ENCODE assay signal across 8 cellular contexts in genomic region chr22:41302016-41302767, GRCh38. TPM values are rescaled to one million over a fixed set of nuclear protein-coding genes. Genes with fewer than 3 reads are reported as not detected.
DNase-seq lines count a peak whose midpoint lies in the region; ATAC-seq and TF ChIP-seq lines count a peak whose summit lies in the region.

No MANE protein-coding gene starts in this region.

- peak; percentile 45 for DNase-seq in A673 (ENCODE audit: low spot score)
- peak; percentile 61 for DNase-seq in activated T-cell treated with anti-CD3 and anti-CD28 coated beads, Interleukin-2, amount 50 U/mL, for 24 hours
- DNase-seq in foreskin fibroblast = peak in 1 of 2 donors; percentile 29
- peak; percentile 86 for DNase-seq in osteoblast (ENCODE audit: insufficient read length, low spot score, missing footprints)
- no peak for DNase-seq in T1000 (lab: John Stamatoyannopoulos, UW)
- no peak for DNase-seq in kidney tubule cell (ENCODE audit: low spot score)

- H3K79me2 ChIP-seq in osteoblast (ENCODE audit: insufficient read depth, low read length) = peaks cover 66% of the 10 kb centered on the region

- intact Hi-C loops in A673 (cut with micrococcal nuclease; ENCODE audit: unreplicated experiment) = no loop called here

- H3K9me3 ChIP-seq in A673 (ENCODE audit: low read depth, low read length, poor library complexity, severe bottlenecking) (no peaks in the 10 kb centered on the region), osteoblast (ENCODE audit: low read depth, low read length) (no peaks in the 10 kb centered on the region)

- ATAC-seq in GM21723 (IDR thresholded peaks at IDR 0.05; ENCODE audit: unreplicated experiment) (peak; percentile 24), GM19452 (IDR thresholded peaks at IDR 0.05; ENCODE audit: unreplicated experiment) (no peak)

- no peaks in the 10 kb centered on the region for H3K27me3 Mint-ChIP-seq in activated T-cell treated with anti-CD3 and anti-CD28 coated beads, Interleukin-2, amount 50 U/mL, for 24 hours

- H3K4me2 ChIP-seq in osteoblast (ENCODE audit: insufficient read depth, low read length) = peak overlapping the region; percentile 89

- H3K36me3 Mint-ChIP-seq in activated T-cell treated with anti-CD3 and anti-CD28 coated beads, Interleukin-2, amount 50 U/mL, for 24 hours (ENCODE audit: low read depth) = peaks cover 22% of the 10 kb centered on the region

- H3K4me1 ChIP-seq in A673 (ENCODE audit: insufficient read depth, low read length, poor library complexity, severe bottlenecking) (peaks cover 20% of the 10 kb centered on the region), osteoblast (ENCODE audit: insufficient read depth, low read length) (peaks cover 30% of the 10 kb centered on the region)

- CTCF ChIA-PET in A673 (lab: Charles Lee) = interaction anchor here (0.6 to 0.8 kb wide), 3 partner anchors 9 to 379 kb away, joined by 3 to 5 read pairs (median 3); partner anchors contain the start of gene RANGAP1

- no TSS peak for BruUV-seq in A673 (replicated peaks; lab: Mats Ljungman, UMichigan)

- TF ChIP-seq CTCF in A673 (conservative IDR thresholded peaks at IDR 0.05; ENCODE audit: low read depth, low read length) = no peak
- TF ChIP-seq CTCF in foreskin fibroblast (IDR thresholded peaks at IDR 0.05; ENCODE audit: low read depth, low read length) = no peak
- TF ChIP-seq CTCF in osteoblast (IDR thresholded peaks at IDR 0.05; ENCODE audit: extremely low read depth, low read depth, low read length) = no peak

- H2AFZ ChIP-seq in osteoblast (ENCODE audit: low read length) = peak overlapping the region; percentile 47

- H3K27me3 ChIP-seq in A673 (replicated peaks; ENCODE audit: insufficient read depth, low read depth, low read length, poor library complexity) (no peaks in the 10 kb centered on the region), osteoblast (ENCODE audit: insufficient read depth, low read length) (no peaks in the 10 kb centered on the region)

- H3K4me3 Mint-ChIP-seq in activated T-cell treated with anti-CD3 and anti-CD28 coated beads, Interleukin-2, amount 50 U/mL, for 24 hours = peak overlapping the region; percentile 83

- H3K4me3 ChIP-seq in A673 (ENCODE audit: low read depth, low read length, poor library complexity, severe bottlenecking) = peak overlapping the region; percentile 98
- peak overlapping the region; percentile 77 to 94 for H3K4me3 ChIP-seq in foreskin fibroblast (ENCODE audit: low read depth in 1 of 2, low read length in 2 of 2)
- H3K4me3 ChIP-seq in osteoblast (ENCODE audit: insufficient read depth, low read length) = peak overlapping the region; percentile 90

- H3K36me3 ChIP-seq in A673 (ENCODE audit: insufficient read depth, low read length, poor library complexity, severe bottlenecking) (peaks cover 2% of the 10 kb centered on the region), osteoblast (ENCODE audit: insufficient read depth, low read length) (peaks cover under 1% of the 10 kb centered on the region)

- H3K27ac Mint-ChIP-seq in activated T-cell treated with anti-CD3 and anti-CD28 coated beads, Interleukin-2, amount 50 U/mL, for 24 hours = peak overlapping the region; percentile 90

- no peaks in the 10 kb centered on the region for H3K9me3 Mint-ChIP-seq in activated T-cell treated with anti-CD3 and anti-CD28 coated beads, Interleukin-2, amount 50 U/mL, for 24 hours

- peaks cover 21% of the 10 kb centered on the region for H4K20me1 ChIP-seq in osteoblast (ENCODE audit: insufficient read depth, low read length)

- POLR2A ChIA-PET in A673 (lab: Charles Lee; ENCODE audit: low non-redundant PET) = interaction anchor here (0.5 to 0.6 kb wide), 2 partner anchors 86 to 1765 kb away, joined by 3 to 7 read pairs; no protein-coding TSS in a partner anchor

- H3K27ac ChIP-seq in A673 (ENCODE audit: low read depth, low read length, poor library complexity, severe bottlenecking) (peak overlapping the region; percentile 97), osteoblast (ENCODE audit: low read depth, low read length) (peak overlapping the region; percentile 74)

- H3K4me1 Mint-ChIP-seq in activated T-cell treated with anti-CD3 and anti-CD28 coated beads, Interleukin-2, amount 50 U/mL, for 24 hours (ENCODE audit: low read depth) = peaks cover 36% of the 10 kb centered on the region

RNA-seq across cellular contexts. Expression of gene ZC3H7B, which starts 0.9 kb away (rescaled TPM):
- 83.9 and 90.4 TPM in 2 replicates for total RNA-seq in A673 (2021)
- total RNA-seq in osteoblast = 43.6 and 53.6 TPM in 2 replicates

RNA-seq across cellular contexts. Expression of gene RANGAP1, which starts 16.2 kb away (rescaled TPM):
- 159 and 177 TPM in 2 replicates for total RNA-seq in A673 (2021)
- 29.8 and 31.8 TPM in 2 replicates for total RNA-seq in osteoblast

Comparison
In these comparisons a context has a peak if more than half of its experiments do, and no peak if none do; other contexts are left out.
1. DNase-seq: peak in A673 (single experiment), activated T-cell treated with anti-CD3 and anti-CD28 coated beads, Interleukin-2, amount 50 U/mL, for 24 hours (single experiment) and osteoblast (single experiment); none in T1000 (single experiment) and kidney tubule cell (single experiment).
2. Peak in every context shown above with its lines, with median percentiles within 50 percentile points of each other: H3K4me3 ChIP-seq.